ENCODE assay signal across 10 cellular contexts in genomic region chr10:54137396-54137795, GRCh38.
"Had no signal": no experiment of that assay in that cellular context is flagged by ENCODE, and none has a peak within 500 bp of the region (broad histone marks: within the 10 kb centered on the region; RNA-seq: fewer than 3 reads in every experiment).

No MANE protein-coding gene starts in this region.

- H3K27ac Mint-ChIP-seq: H9, HFFc6 had no signal

- H3K9ac ChIP-seq: GM23248 had no signal

- H3K4me1 ChIP-seq: HAP-1 had no signal

- H3K4me1 Mint-ChIP-seq: H9 had no signal

- DNase-seq: GM23248, GOT3, H7, H9, HCEC 1CT, HFFc6 had no signal

- H2AFZ ChIP-seq: GM23248 had no signal

- ATAC-seq: HCT116 had no signal

- H3K36me3 ChIP-seq: HAP-1 had no signal

- H3K4me3 ChIP-seq: GM23248, HAP-1 had no signal

- H3K4me3 Mint-ChIP-seq: H9, HFFc6 had no signal

- FAIRE-seq: H1, H54 had no signal

- H3K27ac ChIP-seq: GM23248 had no signal

- H3K9me3 ChIP-seq: HAP-1 had no signal
